ENCODE assay signal across 7 cellular contexts in the genomic region with DNA sequence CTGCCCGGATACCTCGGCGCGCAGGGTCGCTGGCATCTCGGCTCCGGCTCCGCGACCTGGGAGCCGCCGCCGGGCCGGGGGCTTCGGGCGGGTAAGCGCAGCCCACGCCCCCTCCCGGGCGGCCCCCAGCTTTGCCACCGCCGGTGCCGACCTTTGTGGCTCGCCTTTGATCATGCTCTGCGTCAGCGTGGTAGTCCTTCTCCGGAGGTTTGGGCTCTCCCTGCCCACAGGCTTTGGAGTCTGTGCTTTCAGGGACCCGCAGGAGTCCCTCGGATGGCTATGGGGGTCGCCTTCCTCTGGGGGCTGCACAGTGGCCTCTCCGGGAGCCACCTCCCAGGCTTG. TPM values are rescaled to one million over a fixed set of nuclear protein-coding genes. Genes with fewer than 3 reads are reported as not detected.
DNase-seq lines count a peak whose midpoint lies in the region; ATAC-seq and TF ChIP-seq lines count a peak whose summit lies in the region.

No MANE protein-coding gene starts in this region.

- H3K36me3 ChIP-seq in Peyer's patch = peaks cover 0 to 14% (median 0%) of the 10 kb centered on the region in 3 donors
- H3K36me3 ChIP-seq in esophagus squamous epithelium = peaks cover 0 to 18% (median 13%) of the 10 kb centered on the region in 3 donors

- H3K27ac ChIP-seq in Peyer's patch (peak overlapping the region in 3 of 4 donors; percentile 25 to 67 (median 39)), esophagus squamous epithelium (peak overlapping the region in 2 of 4 donors; percentile 76 to 83)

- H3K4me3 ChIP-seq in Peyer's patch (peak overlapping the region; percentile 38 to 66 (median 58)), esophagus squamous epithelium (peak overlapping the region; percentile 48 to 81 (median 62)), skeletal muscle cell (ENCODE audit: low read depth, low read length) (peak overlapping the region; percentile 50)

- DNase-seq in Peyer's patch (no peak), esophagus squamous epithelium (lab: John Stamatoyannopoulos, UW) (no peak), skeletal muscle cell (ENCODE audit: low read depth) (no peak), AML-193 (lab: John Stamatoyannopoulos, UW) (no peak), middle frontal gyrus (ENCODE audit: extremely low spot score, low spot score) (no peak), SHP77 treated with DMSO at 0.1 percent for 48 hours (lab: John Stamatoyannopoulos, UW) (no peak)

- H3K27me3 ChIP-seq in Peyer's patch (no peaks in the 10 kb centered on the region), esophagus squamous epithelium (no peaks in the 10 kb centered on the region)

- WGBS in esophagus squamous epithelium, 2 donors = 36 to 86% methylated on average over 1 to 2 of the region's 30 CpGs

- peaks cover 0 to 26% (median 10%) of the 10 kb centered on the region in 4 donors for H3K4me1 ChIP-seq in Peyer's patch
- H3K4me1 ChIP-seq in esophagus squamous epithelium = peaks cover 22 to 63% (median 32%) of the 10 kb centered on the region in 3 donors

- TF ChIP-seq CTCF in Peyer's patch (IDR thresholded peaks at IDR 0.05) = no peak
- TF ChIP-seq CTCF in esophagus squamous epithelium (IDR thresholded peaks at IDR 0.05) = no peak

- TF ChIP-seq POLR2A in Peyer's patch (IDR thresholded peaks at IDR 0.05) = no peak
- no peak for TF ChIP-seq POLR2A in esophagus squamous epithelium (IDR thresholded peaks at IDR 0.05)

- peak; percentile 19 for ATAC-seq in GM21423 (IDR thresholded peaks at IDR 0.05; ENCODE audit: unreplicated experiment)

- intact Hi-C loops in esophagus squamous epithelium (cut with DNase I) = no loop called here

- H3K9me3 ChIP-seq in Peyer's patch = no peaks in the 10 kb centered on the region
- no peaks in the 10 kb centered on the region for H3K9me3 ChIP-seq in esophagus squamous epithelium

RNA-seq across cellular contexts. Expression of gene ATP6V1F, which starts 7.3 kb away (rescaled TPM):
- total RNA-seq in Peyer's patch = 10 to 100 TPM; 71.3 to 88.3 (median 84.6) TPM
- 100 to 1,000 TPM; 103 to 148 (median 130) TPM for total RNA-seq in esophagus squamous epithelium

RNA-seq across cellular contexts. Expression of gene FLNC, which starts 39.7 kb away (rescaled TPM):
- 10 to 100 TPM in 1 of 4 donors, 1 to 10 TPM in 3; 4.2 to 23.1 (median 6.5) TPM for total RNA-seq in Peyer's patch
- 10 to 100 TPM in 2 of 4 donors, 1 to 10 TPM in 2; 3.0 to 27.3 (median 7.5) TPM for total RNA-seq in esophagus squamous epithelium

RNA-seq across cellular contexts. Expression of gene KCP, which starts 40.6 kb away (rescaled TPM):
- total RNA-seq in Peyer's patch (10 to 100 TPM in 1 of 4 donors, 1 to 10 TPM in 3; 3.3 to 14.1 (median 6.7) TPM), esophagus squamous epithelium (1 to 10 TPM in 2 of 4 donors, under 1 TPM in 2; 0.47 to 1.5 (median 0.87) TPM)
